ENCODE assay signal across 35 cellular contexts in the genomic region with DNA sequence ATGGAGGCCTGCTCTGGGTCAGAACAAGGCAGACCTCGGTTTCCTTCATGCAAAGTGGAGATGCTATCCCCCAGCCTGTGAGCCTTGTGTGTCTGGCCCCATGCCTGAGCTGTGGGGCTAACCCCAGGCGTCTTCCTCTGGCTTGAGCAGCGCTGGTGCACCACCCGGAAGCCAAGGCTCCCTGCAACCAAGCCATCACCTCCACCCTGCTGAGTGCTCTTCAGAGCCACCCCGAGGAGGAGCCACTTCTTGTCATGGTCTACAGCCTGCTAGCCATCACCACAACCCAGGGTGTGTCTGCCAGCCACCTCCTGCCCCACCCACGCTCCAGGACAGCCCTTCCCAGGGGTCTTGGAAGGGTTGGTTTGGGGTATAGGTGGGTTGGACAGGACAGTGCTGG. TPM values are rescaled to one million over a fixed set of nuclear protein-coding genes. Genes with fewer than 3 reads are reported as not detected.
"Had no signal": no experiment of that assay in that cellular context is flagged by ENCODE, and none has a peak within 500 bp of the region (broad histone marks: within the 10 kb centered on the region; RNA-seq: fewer than 3 reads in every experiment).

No MANE protein-coding gene starts in this region.

- DNase-seq: activated CD4-positive, alpha-beta memory T cell treated with anti-CD3 and anti-CD28 coated beads, Interleukin-2, amount 10 ng/mL, durations not matched to agents 7 days and 5 days; activated CD4-positive, alpha-beta T cell treated with anti-CD3 and anti-CD28 coated beads for 1 hour; activated CD4-positive, alpha-beta T cell treated with anti-CD3 and anti-CD28 coated beads for 48 hours; activated CD4-positive, CD25-positive, alpha-beta regulatory T cell; activated CD8-positive, alpha-beta memory T cell treated with anti-CD3 and anti-CD28 coated beads for 24 hours; activated CD8-positive, alpha-beta memory T cell treated with anti-CD3 and anti-CD28 coated beads, Interleukin-2, amount 10 ng/mL, durations not matched to agents 7 days and 5 days; activated CD8-positive, alpha-beta memory T cell treated with anti-CD3 and anti-CD28 coated beads, Interleukin-2, amount 50 U/mL, for 48 hours; activated gamma-delta T cell; activated naive CD4-positive, alpha-beta T cell treated with Interleukin-2 at 50 U/mL for 16 hours; activated naive CD8-positive, alpha-beta T cell treated with anti-CD3 and anti-CD28 coated beads, Interleukin-2, amount 50 U/mL, for 24 hours; anterior cingulate cortex; caudate nucleus; cerebellar nuclear complex; NCI-H1105; NCI-H1417 treated with DMSO at 0.1 percent for 48 hours; NCI-H187 treated with DMSO at 0.1 percent for 48 hours; NCI-H2081; NCI-H2171 treated with DMSO at 0.1 percent for 48 hours; NCI-H2227 treated with DMSO at 0.1 percent for 48 hours; NCI-H446; NCI-H510A treated with DMSO at 0.1 percent for 48 hours; NCI-H526 treated with DMSO at 0.1 percent for 48 hours; NCI-H82; PC-9; SIG-M5; T-cell; T1000; WERI-Rb-1 had no signal

- H3K27ac ChIP-seq: KMS-11, PC-9, RWPE1, WERI-Rb-1 had no signal

- FAIRE-seq: bronchial epithelial cell, RCC 7860 had no signal

- H3K4me2 ChIP-seq: KMS-11, PC-9 had no signal

- H3K9ac ChIP-seq: KMS-11 had no signal

- ATAC-seq: activated CD8-positive, alpha-beta memory T cell treated with anti-CD3 and anti-CD28 coated beads, Interleukin-2, amount 10 ng/mL, durations not matched to agents 7 days and 5 days; activated naive CD8-positive, alpha-beta T cell treated with anti-CD3 and anti-CD28 coated beads, Interleukin-2, amount 50 U/mL, for 24 hours; Right ventricle myocardium inferior; SK-N-SH treated with all-trans-retinoic acid at 6 μM for 48 hours; T-cell had no signal

- H3K4me3 ChIP-seq: PC-9 had no signal

- H2AFZ ChIP-seq: PC-9 had no signal

RNA-seq across cellular contexts. Expression of a gene that starts 25.4 kb away (rescaled TPM):
- total RNA-seq: M059J had no signal
